8 cellular contexts compared by ENCODE assay signal in genomic region chr11:287821-288327, GRCh38. TPM values are rescaled to one million over a fixed set of nuclear protein-coding genes. Genes with fewer than 3 reads are reported as not detected.
DNase-seq lines count a peak whose midpoint lies in the region; ATAC-seq and TF ChIP-seq lines count a peak whose summit lies in the region.

No MANE protein-coding gene starts in this region.

- H3K79me2 ChIP-seq in neural cell (replicated peaks; ENCODE audit: insufficient read depth, low read length), result no peaks in the 10 kb centered on the region

- ATAC-seq in WTC11, result no peak; the same call in 1 of the 2 replicates
- no peak for ATAC-seq in HG03196 (IDR thresholded peaks at IDR 0.05; ENCODE audit: unreplicated experiment)

- no peaks in the 10 kb centered on the region for H3K9me2 ChIP-seq in neural cell (ENCODE audit: insufficient read depth, low read length)

- peaks cover 19% of the 10 kb centered on the region for H3K27me3 ChIP-seq in neural cell (ENCODE audit: insufficient read depth, low read depth, low read length)

- peaks cover 11% of the 10 kb centered on the region; the same call in 1 of the 2 replicates for H3K4me1 ChIP-seq in ES-I3 (ENCODE audit: insufficient read depth, low read length)

- H3K9me3 Mint-ChIP-seq in WTC11, result no peaks in the 10 kb centered on the region
- H3K9me3 Mint-ChIP-seq in endothelial cell (ENCODE audit: unreplicated experiment), result peaks cover 4% of the 10 kb centered on the region

- CTCF ChIA-PET in WTC11 (lab: Charles Lee), result interaction anchor here (0.9 to 4.8 kb wide), 5 partner anchors 18 to 37 kb away, joined by 3 to 34 read pairs (median 13); no protein-coding TSS in a partner anchor

- no peaks in the 10 kb centered on the region for H4K20me1 ChIP-seq in neural cell (ENCODE audit: insufficient read depth)

- H3K4me3 ChIP-seq in neural cell (ENCODE audit: low read length), result peak overlapping the region; percentile 55

- H3K9me3 ChIP-seq in ES-I3 (ENCODE audit: control insufficient read depth, insufficient read depth, low read length) (no peaks in the 10 kb centered on the region), neural cell (ENCODE audit: low read length) (no peaks in the 10 kb centered on the region)

- no peaks in the 10 kb centered on the region for H3K36me3 ChIP-seq in ES-I3 (ENCODE audit: insufficient read depth, low read length)
- no peaks in the 10 kb centered on the region for H3K36me3 ChIP-seq in neural cell (ENCODE audit: insufficient read depth, low read length)

- peak overlapping the region; percentile 75 for H3K4me3 Mint-ChIP-seq in WTC11
- H3K4me3 Mint-ChIP-seq in endothelial cell (ENCODE audit: unreplicated experiment), result peak overlapping the region; percentile 86

- peaks cover 49% of the 10 kb centered on the region for H3K4me1 Mint-ChIP-seq in WTC11
- no peaks in the 10 kb centered on the region for H3K4me1 Mint-ChIP-seq in endothelial cell (ENCODE audit: unreplicated experiment)

- no peak overlapping the region for H2AFZ ChIP-seq in neural cell (ENCODE audit: low read depth, low read length)

- peaks cover 26% of the 10 kb centered on the region for H3K27me3 Mint-ChIP-seq in WTC11 (ENCODE audit: low read depth)
- peaks cover 18% of the 10 kb centered on the region for H3K27me3 Mint-ChIP-seq in endothelial cell (ENCODE audit: unreplicated experiment)

- no peak for TF ChIP-seq CTCF in WTC11 (IDR thresholded peaks at IDR 0.05)
- no peak for TF ChIP-seq CTCF in endothelial cell (IDR thresholded peaks at IDR 0.05; ENCODE audit: unreplicated experiment)
- TF ChIP-seq CTCF in neural cell (IDR thresholded peaks at IDR 0.05; ENCODE audit: poor library complexity, severe bottlenecking), result no peak

- TF ChIP-seq RAD21 in neural cell (conservative IDR thresholded peaks at IDR 0.05), result no peak

- TF ChIP-seq EP300 in neural cell (conservative IDR thresholded peaks at IDR 0.05; ENCODE audit: poor library complexity, severe bottlenecking), result no peak

- H3K9ac ChIP-seq in ES-I3 (ENCODE audit: low read depth, low read length) (peak overlapping the region; percentile 76), neural cell (ENCODE audit: low read length) (no peak overlapping the region)

- peaks cover 12% of the 10 kb centered on the region; the same call in 1 of the 2 replicates for H3K36me3 Mint-ChIP-seq in WTC11
- H3K36me3 Mint-ChIP-seq in endothelial cell (ENCODE audit: low read depth, unreplicated experiment), result peaks cover 5% of the 10 kb centered on the region

- no peak overlapping the region for H3K4me2 ChIP-seq in neural cell (ENCODE audit: low read length)

- H3F3A ChIP-seq in neural cell (ENCODE audit: insufficient read depth, low read length, poor library complexity, severe bottlenecking), result no peaks in the 10 kb centered on the region

- peak; percentile 42 for DNase-seq in WTC11 (ENCODE audit: low spot score)
- DNase-seq in endothelial cell (ENCODE audit: low spot score), result no peak
- no peak for DNase-seq in NAMALWA (ENCODE audit: low spot score)
- no peak for DNase-seq in SKM-1 (lab: John Stamatoyannopoulos, UW; ENCODE audit: unreplicated experiment)
- no peak for DNase-seq in HCEC 1CT

- POLR2A ChIA-PET in WTC11 (lab: Charles Lee), result interaction anchor here (0.6 to 0.8 kb wide), 2 partner anchors 40 to 50 kb away, joined by 4 to 5 read pairs; no protein-coding TSS in a partner anchor

- no peak overlapping the region for H3K27ac ChIP-seq in neural cell (ENCODE audit: low read length)

- H3K27ac Mint-ChIP-seq in WTC11 (peak overlapping the region; percentile 32; the same call in 1 of the 2 replicates), endothelial cell (ENCODE audit: unreplicated experiment) (no peak overlapping the region)

TF ChIP-seq in WTC11, 78 proteins besides CTCF, POLR2A, EP300 and RAD21 (continues in another document):
- TF ChIP-seq ETV6 (CRISPR knock-in tag; IDR thresholded peaks at IDR 0.05) (0 out of 2 replicates have a peak, but pooled peaks have one; percentile 34), ZNF317 (CRISPR knock-in tag; IDR thresholded peaks at IDR 0.05; ENCODE audit: borderline replicate concordance, low read depth) (no peak), USF1 (CRISPR knock-in tag; IDR thresholded peaks at IDR 0.05) (peak; percentile 48; the same call in 1 of the 2 replicates), MAX (CRISPR knock-in tag; IDR thresholded peaks at IDR 0.05) (peak; percentile 91), NFE2L1 (CRISPR knock-in tag; IDR thresholded peaks at IDR 0.05) (peak; percentile 29; the same call in 1 of the 2 replicates)
- TF ChIP-seq, protein P1, sequence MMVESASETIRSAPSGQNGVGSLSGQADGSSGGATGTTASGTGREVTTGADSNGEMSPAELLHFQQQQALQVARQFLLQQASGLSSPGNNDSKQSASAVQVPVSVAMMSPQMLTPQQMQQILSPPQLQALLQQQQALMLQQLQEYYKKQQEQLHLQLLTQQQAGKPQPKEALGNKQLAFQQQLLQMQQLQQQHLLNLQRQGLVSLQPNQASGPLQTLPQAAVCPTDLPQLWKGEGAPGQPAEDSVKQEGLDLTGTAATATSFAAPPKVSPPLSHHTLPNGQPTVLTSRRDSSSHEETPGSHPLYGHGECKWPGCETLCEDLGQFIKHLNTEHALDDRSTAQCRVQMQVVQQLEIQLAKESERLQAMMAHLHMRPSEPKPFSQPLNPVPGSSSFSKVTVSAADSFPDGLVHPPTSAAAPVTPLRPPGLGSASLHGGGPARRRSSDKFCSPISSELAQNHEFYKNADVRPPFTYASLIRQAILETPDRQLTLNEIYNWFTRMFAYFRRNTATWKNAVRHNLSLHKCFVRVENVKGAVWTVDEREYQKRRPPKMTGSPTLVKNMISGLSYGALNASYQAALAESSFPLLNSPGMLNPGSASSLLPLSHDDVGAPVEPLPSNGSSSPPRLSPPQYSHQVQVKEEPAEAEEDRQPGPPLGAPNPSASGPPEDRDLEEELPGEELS (CRISPR knock-in tag; IDR thresholded peaks at IDR 0.05), result 0 out of 2 replicates have a peak, but pooled peaks have one; percentile 53

TF ChIP-seq in neural cell, 6 proteins besides CTCF, POLR2A, EP300 and RAD21:
- TF ChIP-seq TAF1 (IDR thresholded peaks at IDR 0.05; ENCODE audit: low read depth) (no peak), POLR2AphosphoS5 (IDR thresholded peaks at IDR 0.05) (no peak), SMC3 (conservative IDR thresholded peaks at IDR 0.05; ENCODE audit: poor library complexity) (no peak), MXI1 (conservative IDR thresholded peaks at IDR 0.05; ENCODE audit: poor library complexity, severe bottlenecking) (no peak), EZH2 (IDR thresholded peaks at IDR 0.05; ENCODE audit: borderline replicate concordance, insufficient read depth, low read length, poor library complexity, severe bottlenecking) (no peak)
- TF ChIP-seq, protein P2, sequence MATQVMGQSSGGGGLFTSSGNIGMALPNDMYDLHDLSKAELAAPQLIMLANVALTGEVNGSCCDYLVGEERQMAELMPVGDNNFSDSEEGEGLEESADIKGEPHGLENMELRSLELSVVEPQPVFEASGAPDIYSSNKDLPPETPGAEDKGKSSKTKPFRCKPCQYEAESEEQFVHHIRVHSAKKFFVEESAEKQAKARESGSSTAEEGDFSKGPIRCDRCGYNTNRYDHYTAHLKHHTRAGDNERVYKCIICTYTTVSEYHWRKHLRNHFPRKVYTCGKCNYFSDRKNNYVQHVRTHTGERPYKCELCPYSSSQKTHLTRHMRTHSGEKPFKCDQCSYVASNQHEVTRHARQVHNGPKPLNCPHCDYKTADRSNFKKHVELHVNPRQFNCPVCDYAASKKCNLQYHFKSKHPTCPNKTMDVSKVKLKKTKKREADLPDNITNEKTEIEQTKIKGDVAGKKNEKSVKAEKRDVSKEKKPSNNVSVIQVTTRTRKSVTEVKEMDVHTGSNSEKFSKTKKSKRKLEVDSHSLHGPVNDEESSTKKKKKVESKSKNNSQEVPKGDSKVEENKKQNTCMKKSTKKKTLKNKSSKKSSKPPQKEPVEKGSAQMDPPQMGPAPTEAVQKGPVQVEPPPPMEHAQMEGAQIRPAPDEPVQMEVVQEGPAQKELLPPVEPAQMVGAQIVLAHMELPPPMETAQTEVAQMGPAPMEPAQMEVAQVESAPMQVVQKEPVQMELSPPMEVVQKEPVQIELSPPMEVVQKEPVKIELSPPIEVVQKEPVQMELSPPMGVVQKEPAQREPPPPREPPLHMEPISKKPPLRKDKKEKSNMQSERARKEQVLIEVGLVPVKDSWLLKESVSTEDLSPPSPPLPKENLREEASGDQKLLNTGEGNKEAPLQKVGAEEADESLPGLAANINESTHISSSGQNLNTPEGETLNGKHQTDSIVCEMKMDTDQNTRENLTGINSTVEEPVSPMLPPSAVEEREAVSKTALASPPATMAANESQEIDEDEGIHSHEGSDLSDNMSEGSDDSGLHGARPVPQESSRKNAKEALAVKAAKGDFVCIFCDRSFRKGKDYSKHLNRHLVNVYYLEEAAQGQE (IDR thresholded peaks at IDR 0.05; ENCODE audit: borderline replicate concordance), result no peak

RNA-seq across cellular contexts. Expression of gene PGGHG, which starts 1.1 kb away (rescaled TPM):
- total RNA-seq in WTC11 (2021) (74.9 to 111 TPM (median 106 TPM) in 3 replicates), endothelial cell (ENCODE audit: unreplicated experiment) (69.7 TPM)
- polyA plus RNA-seq in neural cell, result 2.1 and 6.0 TPM in 2 replicates
- 0.49 and 0.81 TPM in 2 replicates for polyA minus RNA-seq in neural cell

RNA-seq across cellular contexts. Expression of gene NLRP6, which starts 9.7 kb away (rescaled TPM):
- 0.09 to 0.14 TPM in 2 of 3 replicates, not detected in the other for total RNA-seq in WTC11 (2021)
- total RNA-seq in endothelial cell (ENCODE audit: unreplicated experiment), result not detected
- not detected in 2 replicates for polyA plus RNA-seq in neural cell
- not detected in 2 replicates for polyA minus RNA-seq in neural cell

RNA-seq across cellular contexts. Expression of gene IFITM5, which starts 11.5 kb away (rescaled TPM):
- not detected in 3 replicates for total RNA-seq in WTC11 (2021)
- total RNA-seq in endothelial cell (ENCODE audit: unreplicated experiment), result not detected
- not detected in 2 replicates for polyA plus RNA-seq in neural cell
- polyA minus RNA-seq in neural cell, result not detected in 2 replicates

RNA-seq across cellular contexts. Expression of gene IFITM2, which starts 19.7 kb away (rescaled TPM):
- total RNA-seq in WTC11 (2021), result 436 to 616 TPM (median 577 TPM) in 3 replicates
- total RNA-seq in endothelial cell (ENCODE audit: unreplicated experiment), result 205 TPM
- 2.3 TPM in 1 of 2 replicates, not detected in the other for polyA plus RNA-seq in neural cell
- polyA minus RNA-seq in neural cell, result not detected in 2 replicates

RNA-seq across cellular contexts. Expression of gene IFITM1, which starts 26.0 kb away (rescaled TPM):
- total RNA-seq in WTC11 (2021) (544 to 679 TPM (median 640 TPM) in 3 replicates), endothelial cell (ENCODE audit: unreplicated experiment) (23.4 TPM)
- polyA plus RNA-seq in neural cell, result 0.35 TPM in 1 of 2 replicates, not detected in the other
- not detected in 2 replicates for polyA minus RNA-seq in neural cell
